Comparison of ENCODE assay signal across 24 cellular contexts in the genomic region with DNA sequence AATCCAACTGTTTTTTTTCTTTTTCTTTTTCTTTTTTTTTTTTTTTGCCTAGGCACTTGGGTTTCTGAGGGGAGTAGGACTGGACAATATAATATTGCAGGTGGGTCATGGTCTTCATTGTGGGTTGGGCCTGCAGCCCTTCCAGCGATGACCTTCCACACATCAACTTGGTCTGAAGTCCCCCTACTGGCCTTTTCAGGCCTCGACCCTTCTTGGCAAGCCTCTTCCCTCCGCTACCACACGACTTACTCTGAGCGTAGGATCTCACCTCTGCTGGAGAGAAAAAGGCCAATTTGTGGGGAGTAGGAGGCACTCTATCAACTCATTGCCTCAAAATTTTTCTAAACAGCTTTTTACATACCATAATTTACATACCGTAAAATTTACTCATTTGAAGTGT. TPM values are rescaled to one million over a fixed set of nuclear protein-coding genes. Genes with fewer than 3 reads are reported as not detected.
A peak's percentile ranks its signal among the peaks of the same experiment; 100 is the strongest.
DNase-seq lines count a peak whose midpoint lies in the region; ATAC-seq, FAIRE-seq and TF ChIP-seq lines count a peak whose summit lies in the region.
"Had no signal": no experiment of that assay in that cellular context is flagged by ENCODE, and none has a peak within 500 bp of the region (broad histone marks: within the 10 kb centered on the region; RNA-seq: fewer than 3 reads in every experiment).

No MANE protein-coding gene starts in this region.

- no peaks in the 10 kb centered on the region for H3K79me2 ChIP-seq in SK-N-SH (ENCODE audit: insufficient read depth)

- H3K4me1 ChIP-seq in SK-N-SH (ENCODE audit: control insufficient read depth in 1 of 2, insufficient read depth in 2 of 2, low read depth in 1 of 2, low read length in 1 of 2) = no peaks in the 10 kb centered on the region
- H3K4me1 ChIP-seq: ascending aorta, uterus had no signal

- CTCF ChIA-PET in SK-N-SH (lab: Yijun Ruan, JAX) = no interaction called here

- H3K4me3 ChIP-seq in SK-N-SH (ENCODE audit: low read depth in 2 of 2, low read length in 1 of 2) = no peak overlapping the region
- H3K4me3 ChIP-seq in LNCaP clone FGC (ENCODE audit: low read depth, low read length) = no peak overlapping the region
- H3K4me3 ChIP-seq: ascending aorta, uterus had no signal

- no peak overlapping the region for H2AFZ ChIP-seq in SK-N-SH (ENCODE audit: low read depth)

- H3F3A ChIP-seq in SK-N-SH (replicated peaks; ENCODE audit: insufficient read depth) = no peaks in the 10 kb centered on the region

- DNase-seq in SK-N-SH (peak; percentile 38), LNCaP clone FGC (ENCODE audit: low read depth) (no peak), dermis blood vessel endothelial cell (peak; percentile 21), NCI-H1048 (lab: John Stamatoyannopoulos, UW) (no peak), D721Med (ENCODE audit: insufficient read length, low spot score) (no peak)
- no peak for DNase-seq in stimulated activated CD8-positive, alpha-beta memory T cell treated with anti-CD3 and anti-CD28 coated beads, Interleukin-4, amount 100 ng/mL, for 48 hours
- DNase-seq: activated CD4-positive, alpha-beta T cell treated with anti-CD3 and anti-CD28 coated beads, Interleukin-2, amount 50 U/mL, for 1 hour; activated naive CD4-positive, alpha-beta T cell treated with anti-CD3 and anti-CD28 coated beads, Interleukin-2, amount 10 ng/mL, durations not matched to agents 7 days and 5 days; COR-L47; HCEC 1CT; left ventricle myocardium superior; NCI-H2029; NCI-H510A; occipital lobe; stimulated activated CD4-positive, alpha-beta T cell treated with anti-CD3 and anti-CD28 coated beads, Interleukin-2, amount 100 ng/mL, for 24 hours; uterus had no signal

- H4K20me1 ChIP-seq in SK-N-SH (ENCODE audit: insufficient read depth) = no peaks in the 10 kb centered on the region

- WGBS in SK-N-SH (ENCODE audit: low lambda C conversion rate) = 43% methylated on average over 6 of the region's 6 CpGs

- no peak overlapping the region for H3K9ac ChIP-seq in SK-N-SH

- TF ChIP-seq EP300 in SK-N-SH (IDR thresholded peaks at IDR 0.05; ENCODE audit: borderline replicate concordance in 1 of 2, low read depth in 1 of 2, low read length in 1 of 2) = no peak

- no peaks in the 10 kb centered on the region for H3K9me3 ChIP-seq in SK-N-SH
- H3K9me3 ChIP-seq: ascending aorta, uterus had no signal

- H3K4me2 ChIP-seq in SK-N-SH = no peak overlapping the region

- FAIRE-seq in D721Med (lab: Jason Lieb, UNC) = no peak
- FAIRE-seq: endometrium, RCC 7860 had no signal

- no peak for TF ChIP-seq CTCF in SK-N-SH (IDR thresholded peaks at IDR 0.05)
- 0 out of 2 replicates have a peak, but pooled peaks have one; percentile 7 for TF ChIP-seq CTCF in LNCaP clone FGC (IDR thresholded peaks at IDR 0.05; ENCODE audit: control insufficient read depth, extremely low read depth, insufficient read depth)
- no peak for TF ChIP-seq CTCF in D721Med (IDR thresholded peaks at IDR 0.05; ENCODE audit: insufficient read depth, missing control alignments)

- H3K9me2 ChIP-seq in SK-N-SH = no peaks in the 10 kb centered on the region

- POLR2A ChIA-PET in SK-N-SH (lab: Yijun Ruan, JAX) = no interaction called here

- no peaks in the 10 kb centered on the region for H3K27me3 ChIP-seq in SK-N-SH (ENCODE audit: insufficient read depth)
- H3K27me3 ChIP-seq: ascending aorta, uterus had no signal

- H3K27ac ChIP-seq in SK-N-SH (ENCODE audit: low read depth in 2 of 2, low read length in 1 of 2) = no peak overlapping the region
- H3K27ac ChIP-seq: ascending aorta, uterus had no signal

- peak; percentile 37 for TF ChIP-seq RAD21 in SK-N-SH (IDR thresholded peaks at IDR 0.05; ENCODE audit: low read length)

- H3K36me3 ChIP-seq in SK-N-SH (replicated peaks in 1 of 2; ENCODE audit: control insufficient read depth in 1 of 2, insufficient read depth in 2 of 2, low read length in 1 of 2) = no peaks in the 10 kb centered on the region
- H3K36me3 ChIP-seq: ascending aorta, uterus had no signal

- ATAC-seq in SK-N-SH treated with all-trans-retinoic acid at 6 μM for 48 hours = no peak
- ATAC-seq in GM18498 (IDR thresholded peaks at IDR 0.05; ENCODE audit: unreplicated experiment) = no peak
- ATAC-seq: left ventricle myocardium superior, sciatic nerve had no signal

TF ChIP-seq in SK-N-SH, 30 proteins besides CTCF, POLR2A, EP300 and RAD21 (continues in another document):
- TF ChIP-seq NFIC (IDR thresholded peaks at IDR 0.05; ENCODE audit: borderline replicate concordance) = no peak
- TF ChIP-seq ELF1 (IDR thresholded peaks at IDR 0.05) = no peak
- TF ChIP-seq RXRA (IDR thresholded peaks at IDR 0.05; ENCODE audit: borderline replicate concordance, low read depth) = no peak
- no peak for TF ChIP-seq YY1 (IDR thresholded peaks at IDR 0.05; ENCODE audit: low read depth)
- no peak for TF ChIP-seq NRF1 (IDR thresholded peaks at IDR 0.05; ENCODE audit: low read depth, low read length)
- TF ChIP-seq FOXJ3 (CRISPR knock-in tag; IDR thresholded peaks at IDR 0.05) = no peak
- TF ChIP-seq, protein P1, sequence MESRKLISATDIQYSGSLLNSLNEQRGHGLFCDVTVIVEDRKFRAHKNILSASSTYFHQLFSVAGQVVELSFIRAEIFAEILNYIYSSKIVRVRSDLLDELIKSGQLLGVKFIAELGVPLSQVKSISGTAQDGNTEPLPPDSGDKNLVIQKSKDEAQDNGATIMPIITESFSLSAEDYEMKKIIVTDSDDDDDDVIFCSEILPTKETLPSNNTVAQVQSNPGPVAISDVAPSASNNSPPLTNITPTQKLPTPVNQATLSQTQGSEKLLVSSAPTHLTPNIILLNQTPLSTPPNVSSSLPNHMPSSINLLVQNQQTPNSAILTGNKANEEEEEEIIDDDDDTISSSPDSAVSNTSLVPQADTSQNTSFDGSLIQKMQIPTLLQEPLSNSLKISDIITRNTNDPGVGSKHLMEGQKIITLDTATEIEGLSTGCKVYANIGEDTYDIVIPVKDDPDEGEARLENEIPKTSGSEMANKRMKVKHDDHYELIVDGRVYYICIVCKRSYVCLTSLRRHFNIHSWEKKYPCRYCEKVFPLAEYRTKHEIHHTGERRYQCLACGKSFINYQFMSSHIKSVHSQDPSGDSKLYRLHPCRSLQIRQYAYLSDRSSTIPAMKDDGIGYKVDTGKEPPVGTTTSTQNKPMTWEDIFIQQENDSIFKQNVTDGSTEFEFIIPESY (IDR thresholded peaks at IDR 0.05; ENCODE audit: borderline replicate concordance, low read depth) = no peak
- no peak for TF ChIP-seq CHD2 (IDR thresholded peaks at IDR 0.05; ENCODE audit: low read length, partially characterized antibody)
- no peak for TF ChIP-seq MEF2A (IDR thresholded peaks at IDR 0.05; ENCODE audit: borderline replicate concordance, low read depth)
- TF ChIP-seq FOXM1 (IDR thresholded peaks at IDR 0.05; ENCODE audit: low read depth) = no peak
- TF ChIP-seq, protein P2, sequence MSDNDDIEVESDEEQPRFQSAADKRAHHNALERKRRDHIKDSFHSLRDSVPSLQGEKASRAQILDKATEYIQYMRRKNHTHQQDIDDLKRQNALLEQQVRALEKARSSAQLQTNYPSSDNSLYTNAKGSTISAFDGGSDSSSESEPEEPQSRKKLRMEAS (IDR thresholded peaks at IDR 0.05; ENCODE audit: low read depth) = no peak

TF ChIP-seq in SK-N-SH treated with all-trans-retinoic acid at 6 μM for 48 hours, 23 proteins besides CTCF, POLR2A, EP300 and RAD21:
- TF ChIP-seq ZC3H10 (CRISPR knock-in tag; IDR thresholded peaks at IDR 0.05) (no peak), ISL1 (CRISPR knock-in tag; IDR thresholded peaks at IDR 0.05) (no peak), RARB (CRISPR knock-in tag; IDR thresholded peaks at IDR 0.05) (no peak), CSDC2 (CRISPR knock-in tag; IDR thresholded peaks at IDR 0.05) (no peak), ESRRG (CRISPR knock-in tag; IDR thresholded peaks at IDR 0.05) (no peak), SNAI2 (CRISPR knock-in tag; IDR thresholded peaks at IDR 0.05) (no peak), ZFP3 (CRISPR knock-in tag; IDR thresholded peaks at IDR 0.05) (no peak), PPARA (CRISPR knock-in tag; IDR thresholded peaks at IDR 0.05; ENCODE audit: borderline replicate concordance) (no peak), ZNF70 (CRISPR knock-in tag; IDR thresholded peaks at IDR 0.05) (no peak), ARNTL (CRISPR knock-in tag; IDR thresholded peaks at IDR 0.05; ENCODE audit: borderline replicate concordance, low read depth) (no peak), GLIS3 (CRISPR knock-in tag; IDR thresholded peaks at IDR 0.05) (no peak), TOX (CRISPR knock-in tag; IDR thresholded peaks at IDR 0.05; ENCODE audit: borderline replicate concordance) (no peak)
- TF ChIP-seq, protein P3, sequence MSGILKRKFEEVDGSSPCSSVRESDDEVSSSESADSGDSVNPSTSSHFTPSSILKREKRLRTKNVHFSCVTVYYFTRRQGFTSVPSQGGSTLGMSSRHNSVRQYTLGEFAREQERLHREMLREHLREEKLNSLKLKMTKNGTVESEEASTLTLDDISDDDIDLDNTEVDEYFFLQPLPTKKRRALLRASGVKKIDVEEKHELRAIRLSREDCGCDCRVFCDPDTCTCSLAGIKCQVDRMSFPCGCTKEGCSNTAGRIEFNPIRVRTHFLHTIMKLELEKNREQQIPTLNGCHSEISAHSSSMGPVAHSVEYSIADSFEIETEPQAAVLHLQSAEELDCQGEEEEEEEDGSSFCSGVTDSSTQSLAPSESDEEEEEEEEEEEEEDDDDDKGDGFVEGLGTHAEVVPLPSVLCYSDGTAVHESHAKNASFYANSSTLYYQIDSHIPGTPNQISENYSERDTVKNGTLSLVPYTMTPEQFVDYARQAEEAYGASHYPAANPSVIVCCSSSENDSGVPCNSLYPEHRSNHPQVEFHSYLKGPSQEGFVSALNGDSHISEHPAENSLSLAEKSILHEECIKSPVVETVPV (CRISPR knock-in tag; IDR thresholded peaks at IDR 0.05) = no peak

RNA-seq across cellular contexts. Expression of a gene that starts 51.1 kb away (rescaled TPM):
- not detected in 2 replicates for polyA plus RNA-seq in SK-N-SH (2012; rRNA removed)
- under 0.01 TPM in 1 of 2 replicates, not detected in the other for polyA plus RNA-seq in SK-N-SH (2012; cell fraction: cytosol; rRNA removed)
- polyA plus RNA-seq in SK-N-SH (2012; cell fraction: nucleus; rRNA removed) = not detected in 2 replicates
- not detected in 2 replicates for total RNA-seq in dermis blood vessel endothelial cell
- total RNA-seq: HT1080, M059J had no signal

Comparison
In these comparisons a context has a peak if more than half of its experiments do, and no peak if none do; other contexts are left out.
1. DNase-seq: peak in SK-N-SH (single experiment) and dermis blood vessel endothelial cell (single experiment); none in LNCaP clone FGC (single experiment), NCI-H1048 (single experiment), D721Med (single experiment) and stimulated activated CD8-positive, alpha-beta memory T cell treated with anti-CD3 and anti-CD28 coated beads, Interleukin-4, amount 100 ng/mL, for 48 hours (single experiment).